8 cellular contexts compared by ENCODE assay signal in genomic region chr4:74038161-74039064, GRCh38. TPM values are rescaled to one million over a fixed set of nuclear protein-coding genes. Genes with fewer than 3 reads are reported as not detected.
A peak's percentile ranks its signal among the peaks of the same experiment; 100 is the strongest.
DNase-seq lines count a peak whose midpoint lies in the region; ATAC-seq and TF ChIP-seq lines count a peak whose summit lies in the region.

Gene CXCL3, minus strand, starts transcription at chr4:74038689. Its CDS starts 78 bp downstream, at chr4:74038611.

- peaks cover 23 to 24% of the 10 kb centered on the region in 2 experiments for H3K4me1 ChIP-seq in neutrophil (ENCODE audit: control insufficient read depth in 1 of 2, insufficient read depth in 1 of 2, low read depth in 1 of 2, low read length in 1 of 2)

- H3K27ac ChIP-seq in neutrophil: no peak within 1 kb of the TSS

- ATAC-seq in GM21825 (IDR thresholded peaks at IDR 0.05; ENCODE audit: unreplicated experiment) (peak; percentile 60), Right ventricle myocardium superior (ENCODE audit: poor library complexity) (peak; percentile 94)
- peak; percentile 52 for ATAC-seq in activated naive CD8-positive, alpha-beta T cell treated with anti-CD3 and anti-CD28 coated beads, Interleukin-2, amount 10 ng/mL, durations not matched to agents 7 days and 5 days (ENCODE audit: low read depth)

- H3K4me3 ChIP-seq in neutrophil (ENCODE audit: low read depth in 1 of 2, low read length in 1 of 2): peak within 1 kb of the TSS; percentile 74 to 79

- peaks cover 6% of the 10 kb centered on the region for H3K4me1 Mint-ChIP-seq in activated naive CD8-positive, alpha-beta T cell treated with anti-CD3 and anti-CD28 coated beads, Interleukin-2, amount 10 ng/mL, durations not matched to agents 7 days and 5 days

- H3K27me3 ChIP-seq in neutrophil: peaks cover 29% of the 10 kb centered on the region

- POLR2A ChIA-PET in activated naive CD8-positive, alpha-beta T cell treated with anti-CD3 and anti-CD28 coated beads, Interleukin-2, amount 10 ng/mL, durations not matched to agents 7 days and 5 days (lab: Charles Lee): no interaction called here

- H3K36me3 Mint-ChIP-seq in activated naive CD8-positive, alpha-beta T cell treated with anti-CD3 and anti-CD28 coated beads, Interleukin-2, amount 10 ng/mL, durations not matched to agents 7 days and 5 days: no peaks in the 10 kb centered on the region

- intact Hi-C loops in Right ventricle myocardium superior (cut with DNase I): no loop called here

- H3K27ac Mint-ChIP-seq in activated naive CD8-positive, alpha-beta T cell treated with anti-CD3 and anti-CD28 coated beads, Interleukin-2, amount 10 ng/mL, durations not matched to agents 7 days and 5 days: no peak within 1 kb of the TSS

- H3K36me3 ChIP-seq in neutrophil: no peaks in the 10 kb centered on the region

- H3K27me3 Mint-ChIP-seq in activated naive CD8-positive, alpha-beta T cell treated with anti-CD3 and anti-CD28 coated beads, Interleukin-2, amount 10 ng/mL, durations not matched to agents 7 days and 5 days: peaks cover 37% of the 10 kb centered on the region

- peak; percentile 3 for DNase-seq in NCI-H2227 (lab: John Stamatoyannopoulos, UW; ENCODE audit: unreplicated experiment)
- DNase-seq in NCI-H2227 treated with DMSO at 0.1 percent for 48 hours (lab: John Stamatoyannopoulos, UW): no peak
- DNase-seq in NCI-H128 (lab: John Stamatoyannopoulos, UW; ENCODE audit: unreplicated experiment): peak; percentile 3
- DNase-seq in activated naive CD8-positive, alpha-beta T cell treated with anti-CD3 and anti-CD28 coated beads, Interleukin-2, amount 10 ng/mL, durations not matched to agents 7 days and 5 days: peak; percentile 36
- peak; percentile 84 for DNase-seq in Right ventricle myocardium superior
- DNase-seq in NCI-H446 treated with DMSO at 0.1 percent for 48 hours (lab: John Stamatoyannopoulos, UW): no peak

- no peaks in the 10 kb centered on the region for H3K9me3 Mint-ChIP-seq in activated naive CD8-positive, alpha-beta T cell treated with anti-CD3 and anti-CD28 coated beads, Interleukin-2, amount 10 ng/mL, durations not matched to agents 7 days and 5 days

- TF ChIP-seq CTCF in neutrophil (IDR thresholded peaks at IDR 0.05): peak; percentile 48

- peak within 1 kb of the TSS; percentile 78 for H3K4me3 Mint-ChIP-seq in activated naive CD8-positive, alpha-beta T cell treated with anti-CD3 and anti-CD28 coated beads, Interleukin-2, amount 10 ng/mL, durations not matched to agents 7 days and 5 days

- no peaks in the 10 kb centered on the region for H3K9me3 ChIP-seq in neutrophil

RNA-seq across cellular contexts. Expression of gene CXCL3, which starts in this region (rescaled TPM):
- total RNA-seq in activated naive CD8-positive, alpha-beta T cell treated with anti-CD3 and anti-CD28 coated beads, Interleukin-2, amount 10 ng/mL, durations not matched to agents 7 days and 5 days: under 1 TPM in 1 of 2 experiments, not detected in 1; 0.17 TPM
- 0.75 TPM for total RNA-seq in Right ventricle myocardium superior

Comparison
In these comparisons a context has a peak if more than half of its experiments do, and no peak if none do; other contexts are left out.
1. DNase-seq: peak in NCI-H2227 (single experiment) and NCI-H128 (single experiment); none in NCI-H2227 treated with DMSO at 0.1 percent for 48 hours (single experiment) and NCI-H446 treated with DMSO at 0.1 percent for 48 hours (single experiment).
2. Peak in DNase-seq and ATAC-seq in activated naive CD8-positive, alpha-beta T cell treated with anti-CD3 and anti-CD28 coated beads, Interleukin-2, amount 10 ng/mL, durations not matched to agents 7 days and 5 days; RNA of the gene not detected or under 1 TPM.
3. Peak in DNase-seq and ATAC-seq in Right ventricle myocardium superior; RNA of the gene not detected or under 1 TPM.
4. Peak in every context shown above with its lines, with median percentiles within 50 percentile points of each other: ATAC-seq.